Comparison of ENCODE assay signal across 29 cellular contexts in genomic region chr6:41434803-41435470, GRCh38.
"Had no signal": no experiment of that assay in that cellular context is flagged by ENCODE, and none has a peak within 500 bp of the region (broad histone marks: within the 10 kb centered on the region; RNA-seq: fewer than 3 reads in every experiment).

No MANE protein-coding gene starts in this region.

- DNase-seq: activated CD4-positive, alpha-beta memory T cell treated with anti-CD3 and anti-CD28 coated beads for 36 hours; activated CD4-positive, alpha-beta T cell treated with anti-CD3 and anti-CD28 coated beads, Interleukin-2, amount 50 U/mL, for 1 hour; activated CD8-positive, alpha-beta memory T cell treated with anti-CD3 and anti-CD28 coated beads for 24 hours; activated CD8-positive, alpha-beta memory T cell treated with anti-CD3 and anti-CD28 coated beads, Interleukin-2, amount 10 ng/mL, durations not matched to agents 7 days and 5 days; activated effector memory CD4-positive, alpha-beta T cell treated with anti-CD3 and anti-CD28 coated beads, Interleukin-2, amount 50 U/mL, for 16 hours; activated naive CD4-positive, alpha-beta T cell; activated T-cell treated with anti-CD3 and anti-CD28 coated beads, Interleukin-2, amount 50 U/mL, for 1 hour; activated T-cell treated with anti-CD3 and anti-CD28 coated beads, Interleukin-2, amount 50 U/mL, for 72 hours; adrenal gland; body of pancreas; MM.1S; MV-4-11; NCI-H1092; NCI-H1436 treated with DMSO at 0.1 percent for 48 hours; NCI-H1694 treated with DMSO at 0.1 percent for 48 hours; NCI-H2029; NCI-H345; NCI-H524 treated with DMSO at 0.1 percent for 48 hours; SHP77; SJCRH30; T1000; WERI-Rb-1 had no signal

- H3K4me1 ChIP-seq: adrenal gland, body of pancreas had no signal

- H3K27me3 ChIP-seq: adrenal gland, body of pancreas, breast epithelium, SJCRH30 had no signal

- H3K27ac ChIP-seq: adrenal gland, body of pancreas, breast epithelium, KMS-11, SJCRH30, SK-N-MC, WERI-Rb-1 had no signal

- H3K4me2 ChIP-seq: KMS-11 had no signal

- H3K27ac Mint-ChIP-seq: activated CD4-positive, alpha-beta memory T cell treated with anti-CD3 and anti-CD28 coated beads for 36 hours; activated CD8-positive, alpha-beta memory T cell treated with anti-CD3 and anti-CD28 coated beads, Interleukin-2, amount 10 ng/mL, durations not matched to agents 7 days and 5 days; activated naive CD4-positive, alpha-beta T cell treated with anti-CD3 and anti-CD28 coated beads, Interleukin-2, amount 50 U/mL, for 72 hours; activated T-cell treated with anti-CD3 and anti-CD28 coated beads, Interleukin-2, amount 50 U/mL, for 72 hours; activated T-helper 17 cell treated with anti-CD3 and anti-CD28 coated beads, Interleukin-2, amount 50 U/mL, for 72 hours had no signal

- H3K9ac ChIP-seq: KMS-11 had no signal

- H3K4me3 ChIP-seq: adrenal gland, body of pancreas, breast epithelium, SJCRH30, SK-N-MC had no signal

- H3K9me3 Mint-ChIP-seq: activated CD4-positive, alpha-beta memory T cell treated with anti-CD3 and anti-CD28 coated beads for 36 hours; activated naive CD4-positive, alpha-beta T cell treated with anti-CD3 and anti-CD28 coated beads, Interleukin-2, amount 50 U/mL, for 72 hours; activated T-cell treated with anti-CD3 and anti-CD28 coated beads, Interleukin-2, amount 50 U/mL, for 72 hours; activated T-helper 17 cell treated with anti-CD3 and anti-CD28 coated beads, Interleukin-2, amount 50 U/mL, for 72 hours had no signal

- H3K36me3 ChIP-seq: adrenal gland, breast epithelium, SJCRH30, WERI-Rb-1 had no signal

- FAIRE-seq: astrocyte had no signal

- ATAC-seq: activated CD8-positive, alpha-beta memory T cell treated with anti-CD3 and anti-CD28 coated beads, Interleukin-2, amount 10 ng/mL, durations not matched to agents 7 days and 5 days; activated naive CD4-positive, alpha-beta T cell treated with anti-CD3 and anti-CD28 coated beads, Interleukin-2, amount 50 U/mL, for 72 hours; activated T-cell treated with anti-CD3 and anti-CD28 coated beads, Interleukin-2, amount 50 U/mL, for 72 hours; activated T-helper 17 cell treated with anti-CD3 and anti-CD28 coated beads, Interleukin-2, amount 50 U/mL, for 72 hours; body of pancreas; Panc1 had no signal

- H3K9me3 ChIP-seq: adrenal gland, body of pancreas, breast epithelium, SJCRH30 had no signal

- H3K4me3 Mint-ChIP-seq: activated CD4-positive, alpha-beta memory T cell treated with anti-CD3 and anti-CD28 coated beads for 36 hours; activated CD8-positive, alpha-beta memory T cell treated with anti-CD3 and anti-CD28 coated beads, Interleukin-2, amount 10 ng/mL, durations not matched to agents 7 days and 5 days; activated T-cell treated with anti-CD3 and anti-CD28 coated beads, Interleukin-2, amount 50 U/mL, for 72 hours; activated T-helper 17 cell treated with anti-CD3 and anti-CD28 coated beads, Interleukin-2, amount 50 U/mL, for 72 hours had no signal

- H3K36me3 Mint-ChIP-seq: activated CD4-positive, alpha-beta memory T cell treated with anti-CD3 and anti-CD28 coated beads for 36 hours; activated CD8-positive, alpha-beta memory T cell treated with anti-CD3 and anti-CD28 coated beads, Interleukin-2, amount 10 ng/mL, durations not matched to agents 7 days and 5 days; activated naive CD4-positive, alpha-beta T cell treated with anti-CD3 and anti-CD28 coated beads, Interleukin-2, amount 50 U/mL, for 72 hours had no signal
